17 cellular contexts compared by ENCODE assay signal in the genomic region with DNA sequence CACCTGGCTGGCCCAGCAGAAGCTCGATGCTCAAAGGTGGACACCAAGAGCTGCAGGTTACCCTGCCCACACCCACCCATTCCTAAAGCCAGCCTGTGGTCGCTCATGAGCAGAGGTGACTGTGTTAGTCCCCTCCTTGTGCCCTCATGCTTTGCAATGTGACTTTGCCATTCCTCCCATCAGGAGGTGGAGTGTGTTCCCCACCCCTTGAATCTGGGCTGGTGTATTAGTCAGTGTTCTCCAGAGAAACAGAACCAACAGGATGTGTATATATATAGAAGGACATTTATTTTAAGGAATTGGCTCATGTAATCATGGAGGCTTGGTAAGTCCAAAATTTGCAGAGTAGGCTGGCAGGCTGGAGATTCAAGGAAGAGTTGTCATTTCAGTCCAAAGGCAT. TPM values are rescaled to one million over a fixed set of nuclear protein-coding genes. Genes with fewer than 3 reads are reported as not detected.
DNase-seq lines count a peak whose midpoint lies in the region; ATAC-seq and TF ChIP-seq lines count a peak whose summit lies in the region.
"Had no signal": no experiment of that assay in that cellular context is flagged by ENCODE, and none has a peak within 500 bp of the region (broad histone marks: within the 10 kb centered on the region; RNA-seq: fewer than 3 reads in every experiment).

No MANE protein-coding gene starts in this region.

- intact Hi-C loops in esophagus muscularis mucosa (cut with DNase I): no loop called here

- no peak overlapping the region for H3K4me3 ChIP-seq in esophagus muscularis mucosa
- H3K4me3 ChIP-seq: hepatocyte, stomach had no signal

- 91% methylated on average over 2 of the region's 2 CpGs for WGBS in esophagus muscularis mucosa

- H3K27me3 ChIP-seq in esophagus muscularis mucosa: no peaks in the 10 kb centered on the region
- H3K27me3 ChIP-seq: hepatocyte, stomach had no signal

- DNase-seq in EL: peak; percentile 21
- DNase-seq in RPMI7951 (ENCODE audit: low read depth): peak; percentile 65
- DNase-seq in esophagus muscularis mucosa (ENCODE audit: extremely low spot score): no peak
- peak; percentile 31 for DNase-seq in occipital lobe (lab: John Stamatoyannopoulos, UW)
- no peak for DNase-seq in foreskin melanocyte
- DNase-seq in stimulated activated CD4-positive, alpha-beta T cell treated with anti-CD3 and anti-CD28 coated beads, Interleukin-1b, Interleukin-23, amount 100 ng/mL, for 48 hours: no peak
- DNase-seq: activated CD4-positive, alpha-beta T cell treated with anti-CD3 and anti-CD28 coated beads for 48 hours; AML-193; Calu3; Karpas-422; NCI-H146; stimulated activated CD4-positive, alpha-beta T cell treated with anti-CD3 and anti-CD28 coated beads, Interleukin-15, amount 100 ng/mL, for 24 hours; stomach; T1000 had no signal

- TF ChIP-seq POLR2A in esophagus muscularis mucosa (IDR thresholded peaks at IDR 0.05; ENCODE audit: low read depth): no peak

- no peak for TF ChIP-seq CTCF in esophagus muscularis mucosa (IDR thresholded peaks at IDR 0.05)

- H3K4me1 ChIP-seq in esophagus muscularis mucosa: peaks cover 20 to 41% (median 39%) of the 10 kb centered on the region in 4 donors

- no peaks in the 10 kb centered on the region for H3K9me3 ChIP-seq in esophagus muscularis mucosa
- H3K9me3 ChIP-seq: stomach had no signal

- no peak for ATAC-seq in HG03439 (IDR thresholded peaks at IDR 0.05; ENCODE audit: unreplicated experiment)
- ATAC-seq in HG03354 (IDR thresholded peaks at IDR 0.05; ENCODE audit: poor library complexity, severe bottlenecking, unreplicated experiment): no peak

- H3K36me3 ChIP-seq in esophagus muscularis mucosa: no peaks in the 10 kb centered on the region
- H3K36me3 ChIP-seq: stomach had no signal

- no peak for TF ChIP-seq EP300 in esophagus muscularis mucosa (IDR thresholded peaks at IDR 0.05)

- H3K27ac ChIP-seq in esophagus muscularis mucosa (replicated peaks in 1 of 4): peak overlapping the region in 3 of 4 donors; percentile 26 to 66 (median 31)
- H3K27ac ChIP-seq: hepatocyte had no signal

RNA-seq across cellular contexts. Expression of gene RNF24, which starts 54.4 kb away (rescaled TPM):
- total RNA-seq in RPMI7951 (2014; rRNA removed; shearing (Covaris generic)): 25.1 and 26.3 TPM in 2 replicates
- 10 to 100 TPM in 3 of 4 donors, 1 to 10 TPM in 1; 10.0 to 26.8 (median 18.0) TPM for total RNA-seq in esophagus muscularis mucosa
- total RNA-seq in occipital lobe: 28.5 TPM

Comparison
In these comparisons a context has a peak if more than half of its experiments do, and no peak if none do; other contexts are left out.
1. DNase-seq: peak in EL (single experiment), RPMI7951 (single experiment) and occipital lobe (single experiment); none in esophagus muscularis mucosa (single experiment), foreskin melanocyte (single experiment) and stimulated activated CD4-positive, alpha-beta T cell treated with anti-CD3 and anti-CD28 coated beads, Interleukin-1b, Interleukin-23, amount 100 ng/mL, for 48 hours (single experiment).